In genomic region chr17:35795871-35796265, GRCh38 we compare ENCODE assay signal across 10 cellular contexts. TPM values are rescaled to one million over a fixed set of nuclear protein-coding genes. Genes with fewer than 3 reads are reported as not detected.
DNase-seq lines count a peak whose midpoint lies in the region; ATAC-seq, FAIRE-seq and TF ChIP-seq lines count a peak whose summit lies in the region.
"Had no signal": no experiment of that assay in that cellular context is flagged by ENCODE, and none has a peak within 500 bp of the region (broad histone marks: within the 10 kb centered on the region; RNA-seq: fewer than 3 reads in every experiment).

No MANE protein-coding gene starts in this region.

- H3K27ac ChIP-seq in keratinocyte (ENCODE audit: control insufficient read depth, insufficient read depth, low read length) = no peak overlapping the region
- H3K27ac ChIP-seq: neutrophil had no signal

- dilution Hi-C loops in keratinocyte (cut with MboI; ENCODE audit: extremely low pct_ligation_motif_present, low sequenced_read_pairs) = no loop called here

- peaks cover 38% of the 10 kb centered on the region for H3K4me1 ChIP-seq in keratinocyte (ENCODE audit: control insufficient read depth, extremely low read depth, insufficient read depth, low read length)

- H3K79me2 ChIP-seq in keratinocyte (ENCODE audit: control insufficient read depth, insufficient read depth, low read length) = no peaks in the 10 kb centered on the region

- peak overlapping the region; percentile 54 for H2AFZ ChIP-seq in keratinocyte (ENCODE audit: control insufficient read depth, low read length)

- no peaks in the 10 kb centered on the region for H3K9me1 ChIP-seq in keratinocyte (ENCODE audit: control insufficient read depth, extremely low read depth, insufficient read depth, low read length)

- H3K4me2 ChIP-seq in keratinocyte (ENCODE audit: control insufficient read depth, extremely low read depth, insufficient read depth, low read depth, low read length) = peak overlapping the region; percentile 83

- TF ChIP-seq CTCF in keratinocyte (optimal IDR thresholded peaks at IDR 0.05 in 1 of 3, IDR thresholded peaks at IDR 0.05 in 1 of 3, conservative IDR thresholded peaks at IDR 0.05 in 1 of 3; ENCODE audit: extremely low read depth in 1 of 3, insufficient read depth in 2 of 3, low read length in 3 of 3) = no peak

- no peak overlapping the region for H3K27ac Mint-ChIP-seq in T-helper 1 cell treated with Interleukin-12 subunit alpha and Interleukin-12 subunit beta and Interleukin-4 antibody, amounts not matched to agents 30 μg/mL and 1 μg/mL, for 36 hours
- H3K27ac Mint-ChIP-seq in activated naive CD8-positive, alpha-beta T cell treated with anti-CD3 and anti-CD28 coated beads for 36 hours = no peak overlapping the region
- peak overlapping the region in 1 of 2 donors; percentile 53 for H3K27ac Mint-ChIP-seq in stimulated activated naive CD8-positive, alpha-beta T cell treated with anti-CD3 and anti-CD28 coated beads, Interleukin-15, amount 100 ng/mL, for 72 hours

- H3K4me3 Mint-ChIP-seq in T-helper 1 cell treated with Interleukin-12 subunit alpha and Interleukin-12 subunit beta and Interleukin-4 antibody, amounts not matched to agents 30 μg/mL and 1 μg/mL, for 36 hours = peak overlapping the region; percentile 74
- H3K4me3 Mint-ChIP-seq in activated naive CD8-positive, alpha-beta T cell treated with anti-CD3 and anti-CD28 coated beads for 36 hours = peak overlapping the region; percentile 77
- H3K4me3 Mint-ChIP-seq in stimulated activated naive CD8-positive, alpha-beta T cell treated with anti-CD3 and anti-CD28 coated beads, Interleukin-15, amount 100 ng/mL, for 72 hours = peak overlapping the region; percentile 84 to 95

- peaks cover 9% of the 10 kb centered on the region for H3K4me1 Mint-ChIP-seq in T-helper 1 cell treated with Interleukin-12 subunit alpha and Interleukin-12 subunit beta and Interleukin-4 antibody, amounts not matched to agents 30 μg/mL and 1 μg/mL, for 36 hours (ENCODE audit: low read depth)
- H3K4me1 Mint-ChIP-seq in activated naive CD8-positive, alpha-beta T cell treated with anti-CD3 and anti-CD28 coated beads for 36 hours = peaks cover 26% of the 10 kb centered on the region
- peaks cover 27% of the 10 kb centered on the region for H3K4me1 Mint-ChIP-seq in stimulated activated naive CD8-positive, alpha-beta T cell treated with anti-CD3 and anti-CD28 coated beads, Interleukin-15, amount 100 ng/mL, for 72 hours

- no peaks in the 10 kb centered on the region for H3K27me3 ChIP-seq in keratinocyte (ENCODE audit: control insufficient read depth, extremely low read depth, insufficient read depth, low read length)

- no peaks in the 10 kb centered on the region for H3K9me3 ChIP-seq in keratinocyte (ENCODE audit: control insufficient read depth, low read depth, low read length)
- H3K9me3 ChIP-seq: neutrophil had no signal

- FAIRE-seq in keratinocyte (lab: Jason Lieb, UNC) = no peak

- ATAC-seq in stimulated activated naive CD8-positive, alpha-beta T cell treated with anti-CD3 and anti-CD28 coated beads, Interleukin-15, amount 100 ng/mL, for 72 hours = no peak
- no peak for ATAC-seq in GM18867 (IDR thresholded peaks at IDR 0.05; ENCODE audit: unreplicated experiment)

- DNase-seq in T-helper 1 cell (no peak), keratinocyte (ENCODE audit: low read depth, low spot score) (no peak), NCI-H1417 (lab: John Stamatoyannopoulos, UW) (no peak), activated gamma-delta T cell treated with Interleukin-2 at 50 U/mL for 16 hours (no peak)
- DNase-seq in activated naive CD8-positive, alpha-beta T cell treated with anti-CD3 and anti-CD28 coated beads for 36 hours = no peak
- DNase-seq in stimulated activated naive CD8-positive, alpha-beta T cell treated with anti-CD3 and anti-CD28 coated beads, Interleukin-15, amount 100 ng/mL, for 72 hours = no peak

- no peaks in the 10 kb centered on the region for H3K36me3 Mint-ChIP-seq in T-helper 1 cell treated with Interleukin-12 subunit alpha and Interleukin-12 subunit beta and Interleukin-4 antibody, amounts not matched to agents 30 μg/mL and 1 μg/mL, for 36 hours (ENCODE audit: low read depth)
- no peaks in the 10 kb centered on the region for H3K36me3 Mint-ChIP-seq in activated naive CD8-positive, alpha-beta T cell treated with anti-CD3 and anti-CD28 coated beads for 36 hours

- H3K9ac ChIP-seq in keratinocyte (ENCODE audit: control insufficient read depth, extremely low read depth, insufficient read depth, low read length) = peak overlapping the region; percentile 80

- no peaks in the 10 kb centered on the region for H3K9me3 Mint-ChIP-seq in T-helper 1 cell treated with Interleukin-12 subunit alpha and Interleukin-12 subunit beta and Interleukin-4 antibody, amounts not matched to agents 30 μg/mL and 1 μg/mL, for 36 hours
- H3K9me3 Mint-ChIP-seq in activated naive CD8-positive, alpha-beta T cell treated with anti-CD3 and anti-CD28 coated beads for 36 hours = no peaks in the 10 kb centered on the region
- H3K9me3 Mint-ChIP-seq in stimulated activated naive CD8-positive, alpha-beta T cell treated with anti-CD3 and anti-CD28 coated beads, Interleukin-15, amount 100 ng/mL, for 72 hours = no peaks in the 10 kb centered on the region

- H3K4me3 ChIP-seq in keratinocyte (ENCODE audit: control insufficient read depth in 2 of 3, extremely low read depth in 1 of 3, insufficient read depth in 2 of 3, low read depth in 1 of 3, low read length in 3 of 3) = peak overlapping the region in 2 of 3 experiments; percentile 66 to 79

- no peaks in the 10 kb centered on the region for H4K20me1 ChIP-seq in keratinocyte (ENCODE audit: control insufficient read depth, extremely low read depth, insufficient read depth, low read length)

- H3K36me3 ChIP-seq in keratinocyte (ENCODE audit: control insufficient read depth in 2 of 2, extremely low read depth in 1 of 2, insufficient read depth in 2 of 2, low read length in 2 of 2) = no peaks in the 10 kb centered on the region
- H3K36me3 ChIP-seq: neutrophil had no signal

- peaks cover 70% of the 10 kb centered on the region for H3K27me3 Mint-ChIP-seq in T-helper 1 cell treated with Interleukin-12 subunit alpha and Interleukin-12 subunit beta and Interleukin-4 antibody, amounts not matched to agents 30 μg/mL and 1 μg/mL, for 36 hours (ENCODE audit: low read depth)
- peaks cover 30% of the 10 kb centered on the region for H3K27me3 Mint-ChIP-seq in activated naive CD8-positive, alpha-beta T cell treated with anti-CD3 and anti-CD28 coated beads for 36 hours
- H3K27me3 Mint-ChIP-seq in stimulated activated naive CD8-positive, alpha-beta T cell treated with anti-CD3 and anti-CD28 coated beads, Interleukin-15, amount 100 ng/mL, for 72 hours = peaks cover 62% of the 10 kb centered on the region

RNA-seq across cellular contexts. Expression of gene MMP28, which starts 0.4 kb away (rescaled TPM):
- total RNA-seq in activated naive CD8-positive, alpha-beta T cell treated with anti-CD3 and anti-CD28 coated beads for 36 hours = under 1 TPM; 0.21 to 0.50 TPM
- polyA plus RNA-seq in keratinocyte = 13.7 to 43.5 TPM (median 21.3 TPM) in 3 replicates
- polyA plus RNA-seq in keratinocyte (2011; ENCODE audit: low read depth) = 11.1 TPM
- 26.2 and 27.8 TPM in 2 replicates for polyA plus RNA-seq in keratinocyte (2011; cell fraction: cytosol; rRNA removed)
- 31.1 and 34.2 TPM in 2 replicates for polyA plus RNA-seq in keratinocyte (2011; cell fraction: nucleus; rRNA removed)
- 12.5 and 33.7 TPM in 2 replicates for polyA plus RNA-seq in keratinocyte (2012; ENCODE audit: low replicate concordance)
- 15.4 to 22.9 TPM (median 19.7 TPM) in 3 replicates for polyA minus RNA-seq in keratinocyte
- polyA minus RNA-seq in keratinocyte (2011; cell fraction: cytosol; rRNA and poly(A)+ RNA removed) = 30.5 TPM
- polyA minus RNA-seq in keratinocyte (2011; cell fraction: nucleus; rRNA and poly(A)+ RNA removed) = 16.4 and 28.5 TPM in 2 replicates

RNA-seq across cellular contexts. Expression of gene TAF15, which starts 13.4 kb away (rescaled TPM):
- 100 to 1,000 TPM; 306 to 317 TPM for total RNA-seq in activated naive CD8-positive, alpha-beta T cell treated with anti-CD3 and anti-CD28 coated beads for 36 hours
- 30.8 to 101 TPM (median 57.1 TPM) in 3 replicates for polyA plus RNA-seq in keratinocyte
- polyA plus RNA-seq in keratinocyte (2011; ENCODE audit: low read depth) = 70.6 TPM
- polyA plus RNA-seq in keratinocyte (2011; cell fraction: cytosol; rRNA removed) = 51.2 and 73.6 TPM in 2 replicates
- polyA plus RNA-seq in keratinocyte (2011; cell fraction: nucleus; rRNA removed) = 129 and 135 TPM in 2 replicates
- 73.0 and 224 TPM in 2 replicates for polyA plus RNA-seq in keratinocyte (2012; ENCODE audit: low replicate concordance)
- polyA minus RNA-seq in keratinocyte = 35.9 to 87.8 TPM (median 52.5 TPM) in 3 replicates
- 35.7 TPM for polyA minus RNA-seq in keratinocyte (2011; cell fraction: cytosol; rRNA and poly(A)+ RNA removed)
- 65.9 and 122 TPM in 2 replicates for polyA minus RNA-seq in keratinocyte (2011; cell fraction: nucleus; rRNA and poly(A)+ RNA removed)

RNA-seq across cellular contexts. Expression of gene C17orf50, which starts 35.2 kb away (rescaled TPM):
- not detected for total RNA-seq in activated naive CD8-positive, alpha-beta T cell treated with anti-CD3 and anti-CD28 coated beads for 36 hours
- not detected in 3 replicates for polyA plus RNA-seq in keratinocyte
- not detected for polyA plus RNA-seq in keratinocyte (2011; ENCODE audit: low read depth)
- not detected in 2 replicates for polyA plus RNA-seq in keratinocyte (2011; cell fraction: cytosol; rRNA removed)
- polyA plus RNA-seq in keratinocyte (2011; cell fraction: nucleus; rRNA removed) = not detected in 2 replicates
- polyA plus RNA-seq in keratinocyte (2012; ENCODE audit: low replicate concordance) = not detected in 2 replicates
- polyA minus RNA-seq in keratinocyte = not detected in 3 replicates
- polyA minus RNA-seq in keratinocyte (2011; cell fraction: cytosol; rRNA and poly(A)+ RNA removed) = not detected
- polyA minus RNA-seq in keratinocyte (2011; cell fraction: nucleus; rRNA and poly(A)+ RNA removed) = not detected in 2 replicates
- total RNA-seq: A172 had no signal

RNA-seq across cellular contexts. Expression of gene GAS2L2, which starts 42.8 kb away (rescaled TPM):
- total RNA-seq in activated naive CD8-positive, alpha-beta T cell treated with anti-CD3 and anti-CD28 coated beads for 36 hours = under 1 TPM; 0.40 to 0.43 TPM
- 0.02 to 0.05 TPM (median 0.05 TPM) in 3 replicates for polyA plus RNA-seq in keratinocyte
- polyA plus RNA-seq in keratinocyte (2011; ENCODE audit: low read depth) = not detected
- 0.05 TPM in 1 of 2 replicates, not detected in the other for polyA plus RNA-seq in keratinocyte (2011; cell fraction: cytosol; rRNA removed)
- polyA plus RNA-seq in keratinocyte (2011; cell fraction: nucleus; rRNA removed) = 0.14 TPM in 1 of 2 replicates, not detected in the other
- 0.05 TPM in 1 of 2 replicates, not detected in the other for polyA plus RNA-seq in keratinocyte (2012; ENCODE audit: low replicate concordance)
- polyA minus RNA-seq in keratinocyte = not detected in 3 replicates
- not detected for polyA minus RNA-seq in keratinocyte (2011; cell fraction: cytosol; rRNA and poly(A)+ RNA removed)
- not detected in 2 replicates for polyA minus RNA-seq in keratinocyte (2011; cell fraction: nucleus; rRNA and poly(A)+ RNA removed)
- total RNA-seq: A172 had no signal
